In the genomic region with DNA sequence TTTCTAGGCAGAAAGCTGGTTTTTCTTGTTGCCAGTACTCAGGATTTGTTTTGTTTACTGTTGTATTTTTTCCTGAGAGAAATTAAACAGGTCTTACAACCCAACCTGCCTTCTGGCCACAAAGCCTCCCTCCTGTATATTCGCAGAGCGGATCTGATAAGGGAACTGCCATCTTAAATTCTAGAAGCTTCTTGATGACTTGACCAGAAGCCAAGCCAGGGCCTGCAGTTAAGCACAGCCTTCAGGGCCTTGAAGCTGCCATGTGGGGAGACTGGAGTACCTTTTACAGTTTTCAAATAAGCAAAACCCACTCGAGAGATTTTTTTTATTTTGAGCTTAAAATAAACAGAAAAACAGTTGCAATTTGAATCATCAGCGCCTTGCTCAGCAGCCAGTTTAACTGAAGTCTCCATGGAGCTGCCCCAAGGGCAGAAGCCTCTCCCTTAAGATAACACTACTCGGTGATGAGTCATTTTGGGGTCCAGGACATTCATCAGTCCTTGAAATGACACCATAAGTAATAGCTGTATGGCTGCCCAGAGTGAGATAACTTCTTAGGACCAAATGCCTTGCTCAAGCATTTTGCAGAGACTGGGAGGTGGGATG, we compare ENCODE assay signal across 10 cellular contexts. TPM values are rescaled to one million over a fixed set of nuclear protein-coding genes. Genes with fewer than 3 reads are reported as not detected.
A peak's percentile ranks its signal among the peaks of the same experiment; 100 is the strongest.
DNase-seq lines count a peak whose midpoint lies in the region; ATAC-seq and TF ChIP-seq lines count a peak whose summit lies in the region.
"Had no signal": no experiment of that assay in that cellular context is flagged by ENCODE, and none has a peak within 500 bp of the region (broad histone marks: within the 10 kb centered on the region; RNA-seq: fewer than 3 reads in every experiment).

No MANE protein-coding gene starts in this region.

- 64% methylated on average over 5 of the region's 5 CpGs for WGBS in hepatocyte (ENCODE audit: low lambda C conversion rate, missing lambda C conversion rate)

- no peaks in the 10 kb centered on the region for H3K4me1 ChIP-seq in hepatocyte (ENCODE audit: insufficient read depth)

- H2AFZ ChIP-seq in hepatocyte = no peak overlapping the region

- peaks cover 20% of the 10 kb centered on the region for H3K4me1 Mint-ChIP-seq in activated T-helper 1 cell treated with anti-CD3 and anti-CD28 coated beads, Interleukin-12 subunit alpha, Interleukin-12 subunit beta, Interleukin-2, Interleukin-4 antibody, amounts not matched to agents 30 ng/mL and 10 ng/mL and 1 ng/mL, durations not matched to agents 14 hours and 24 hours and 36 hours (ENCODE audit: low read depth)
- H3K4me1 Mint-ChIP-seq: activated naive CD8-positive, alpha-beta T cell treated with anti-CD3 and anti-CD28 coated beads, Interleukin-2, amount 10 ng/mL, durations not matched to agents 7 days and 5 days had no signal

- no peaks in the 10 kb centered on the region for H3K27me3 ChIP-seq in hepatocyte

- no peaks in the 10 kb centered on the region for H4K20me1 ChIP-seq in hepatocyte (ENCODE audit: insufficient read depth, poor library complexity, severe bottlenecking)

- H3K36me3 Mint-ChIP-seq in activated T-helper 1 cell treated with anti-CD3 and anti-CD28 coated beads, Interleukin-12 subunit alpha, Interleukin-12 subunit beta, Interleukin-2, Interleukin-4 antibody, amounts not matched to agents 30 ng/mL and 10 ng/mL and 1 ng/mL, durations not matched to agents 14 hours and 24 hours and 36 hours (ENCODE audit: low read depth) = no peaks in the 10 kb centered on the region
- H3K36me3 Mint-ChIP-seq: activated naive CD8-positive, alpha-beta T cell treated with anti-CD3 and anti-CD28 coated beads, Interleukin-2, amount 10 ng/mL, durations not matched to agents 7 days and 5 days had no signal

- no peak overlapping the region for H3K4me2 ChIP-seq in hepatocyte

- no peak overlapping the region for H3K4me3 Mint-ChIP-seq in activated T-helper 1 cell treated with anti-CD3 and anti-CD28 coated beads, Interleukin-12 subunit alpha, Interleukin-12 subunit beta, Interleukin-2, Interleukin-4 antibody, amounts not matched to agents 30 ng/mL and 10 ng/mL and 1 ng/mL, durations not matched to agents 14 hours and 24 hours and 36 hours
- H3K4me3 Mint-ChIP-seq: activated naive CD8-positive, alpha-beta T cell treated with anti-CD3 and anti-CD28 coated beads, Interleukin-2, amount 10 ng/mL, durations not matched to agents 7 days and 5 days had no signal

- H3K9me3 Mint-ChIP-seq in activated T-helper 1 cell treated with anti-CD3 and anti-CD28 coated beads, Interleukin-12 subunit alpha, Interleukin-12 subunit beta, Interleukin-2, Interleukin-4 antibody, amounts not matched to agents 30 ng/mL and 10 ng/mL and 1 ng/mL, durations not matched to agents 14 hours and 24 hours and 36 hours = no peaks in the 10 kb centered on the region
- H3K9me3 Mint-ChIP-seq: activated naive CD8-positive, alpha-beta T cell treated with anti-CD3 and anti-CD28 coated beads, Interleukin-2, amount 10 ng/mL, durations not matched to agents 7 days and 5 days had no signal

- peak overlapping the region; percentile 55 for H3K27ac ChIP-seq in hepatocyte
- H3K27ac ChIP-seq: skin epidermis had no signal

- no peak overlapping the region for H3K27ac Mint-ChIP-seq in activated T-helper 1 cell treated with anti-CD3 and anti-CD28 coated beads, Interleukin-12 subunit alpha, Interleukin-12 subunit beta, Interleukin-2, Interleukin-4 antibody, amounts not matched to agents 30 ng/mL and 10 ng/mL and 1 ng/mL, durations not matched to agents 14 hours and 24 hours and 36 hours
- H3K27ac Mint-ChIP-seq: activated naive CD8-positive, alpha-beta T cell treated with anti-CD3 and anti-CD28 coated beads, Interleukin-2, amount 10 ng/mL, durations not matched to agents 7 days and 5 days had no signal

- H3K4me3 ChIP-seq in hepatocyte = no peak overlapping the region
- H3K4me3 ChIP-seq: skin epidermis had no signal

- ATAC-seq in GM18508 (IDR thresholded peaks at IDR 0.05; ENCODE audit: insufficient read depth, unreplicated experiment) (peak; percentile 65), HG02571 (IDR thresholded peaks at IDR 0.05; ENCODE audit: unreplicated experiment) (peak; percentile 77)

- H3K9me2 ChIP-seq in hepatocyte (replicated peaks; ENCODE audit: insufficient read depth) = no peaks in the 10 kb centered on the region

- H3K9me3 ChIP-seq in hepatocyte (ENCODE audit: low read depth) = no peaks in the 10 kb centered on the region

- no peaks in the 10 kb centered on the region for H3K79me2 ChIP-seq in hepatocyte

- no peaks in the 10 kb centered on the region for H3K36me3 ChIP-seq in hepatocyte (replicated peaks; ENCODE audit: insufficient read depth, low read depth)

- no peak for TF ChIP-seq CTCF in hepatocyte (IDR thresholded peaks at IDR 0.05; ENCODE audit: poor library complexity)

- H3K27me3 Mint-ChIP-seq in activated T-helper 1 cell treated with anti-CD3 and anti-CD28 coated beads, Interleukin-12 subunit alpha, Interleukin-12 subunit beta, Interleukin-2, Interleukin-4 antibody, amounts not matched to agents 30 ng/mL and 10 ng/mL and 1 ng/mL, durations not matched to agents 14 hours and 24 hours and 36 hours (ENCODE audit: insufficient read depth) = peaks cover 4% of the 10 kb centered on the region

- intact Hi-C loops in activated T-helper 1 cell treated with anti-CD3 and anti-CD28 coated beads, Interleukin-12 subunit alpha, Interleukin-12 subunit beta, Interleukin-2, Interleukin-4 antibody, amounts not matched to agents 30 ng/mL and 10 ng/mL and 1 ng/mL, durations not matched to agents 14 hours and 24 hours and 36 hours (cut with micrococcal nuclease) = no loop called here

- peak; percentile 20 for DNase-seq in OCI-M2 (lab: John Stamatoyannopoulos, UW; ENCODE audit: unreplicated experiment)
- peak; percentile 22 for DNase-seq in hepatocyte (ENCODE audit: low spot score)
- DNase-seq in NAMALWA (ENCODE audit: low spot score) = no peak
- DNase-seq in activated T-helper 1 cell treated with anti-CD3 and anti-CD28 coated beads, Interleukin-12 subunit alpha, Interleukin-12 subunit beta, Interleukin-2, Interleukin-4 antibody, amounts not matched to agents 30 ng/mL and 10 ng/mL and 1 ng/mL, durations not matched to agents 14 hours and 24 hours and 36 hours (ENCODE audit: low spot score) = no peak
- DNase-seq in HuH-7 (ENCODE audit: low spot score) = no peak
- DNase-seq in stimulated activated CD4-positive, alpha-beta T cell treated with anti-CD3 and anti-CD28 coated beads, Interleukin-4, amount 100 ng/mL, for 24 hours = no peak
- DNase-seq: activated naive CD8-positive, alpha-beta T cell treated with anti-CD3 and anti-CD28 coated beads, Interleukin-2, amount 10 ng/mL, durations not matched to agents 7 days and 5 days had no signal

RNA-seq across cellular contexts. Expression of a gene that starts 51.5 kb away (rescaled TPM):
- 12.6 and 14.3 TPM in 2 replicates for total RNA-seq in hepatocyte
- 7.3 and 7.4 TPM in 2 replicates for polyA plus RNA-seq in hepatocyte
- total RNA-seq in activated T-helper 1 cell treated with anti-CD3 and anti-CD28 coated beads, Interleukin-12 subunit alpha, Interleukin-12 subunit beta, Interleukin-2, Interleukin-4 antibody, amounts not matched to agents 30 ng/mL and 10 ng/mL and 1 ng/mL, durations not matched to agents 14 hours and 24 hours and 36 hours = 14.1 and 14.4 TPM in 2 replicates

Comparison
In these comparisons a context has a peak if more than half of its experiments do, and no peak if none do; other contexts are left out.
1. DNase-seq: peak in OCI-M2 (single experiment) and hepatocyte (single experiment); none in NAMALWA (single experiment), activated T-helper 1 cell treated with anti-CD3 and anti-CD28 coated beads, Interleukin-12 subunit alpha, Interleukin-12 subunit beta, Interleukin-2, Interleukin-4 antibody, amounts not matched to agents 30 ng/mL and 10 ng/mL and 1 ng/mL, durations not matched to agents 14 hours and 24 hours and 36 hours (single experiment), HuH-7 (single experiment) and stimulated activated CD4-positive, alpha-beta T cell treated with anti-CD3 and anti-CD28 coated beads, Interleukin-4, amount 100 ng/mL, for 24 hours (single experiment).